Comparison of ENCODE assay signal across 8 cellular contexts in the genomic region with DNA sequence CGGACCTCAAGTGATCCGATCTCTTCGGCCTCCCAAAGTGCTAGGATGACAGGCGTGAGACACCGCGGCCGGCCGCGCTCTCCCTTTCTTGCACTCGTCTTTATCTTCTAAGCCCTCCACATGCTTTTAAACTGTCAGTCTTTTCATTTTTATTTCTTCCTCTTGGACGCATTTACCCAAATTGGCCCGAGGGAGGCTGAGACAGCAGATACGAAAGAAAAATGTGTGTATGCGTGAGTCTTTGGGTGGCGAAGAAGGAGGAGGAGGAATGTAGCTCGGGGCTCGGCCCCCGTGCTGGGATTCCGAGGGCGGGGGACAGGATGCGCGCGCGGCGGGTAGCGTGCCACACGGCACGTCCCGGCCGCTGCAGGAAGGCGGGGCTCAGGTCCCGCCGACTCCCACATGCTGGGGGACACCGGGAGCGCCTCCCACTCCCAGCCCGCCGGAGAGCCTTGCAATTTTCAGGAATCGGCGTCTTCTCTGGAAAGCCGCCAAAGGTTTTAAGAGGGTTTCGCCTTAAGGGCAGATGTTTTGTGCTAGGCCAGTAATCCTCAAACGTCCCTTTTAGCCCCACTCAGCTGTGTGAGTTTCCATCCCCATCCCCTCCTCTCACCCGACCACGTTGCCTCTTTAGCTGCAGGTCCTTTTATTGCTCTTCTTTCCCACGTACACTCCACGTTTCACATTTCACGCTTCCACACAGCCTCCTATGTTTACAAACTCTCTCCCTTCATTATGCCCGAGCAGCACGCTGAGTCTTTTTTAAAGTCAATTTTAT. TPM values are rescaled to one million over a fixed set of nuclear protein-coding genes. Genes with fewer than 3 reads are reported as not detected.
A peak's percentile ranks its signal among the peaks of the same experiment; 100 is the strongest.
DNase-seq lines count a peak whose midpoint lies in the region; ATAC-seq and TF ChIP-seq lines count a peak whose summit lies in the region.

No MANE protein-coding gene starts in this region.

- H2AFZ ChIP-seq in Karpas-422 (ENCODE audit: low read length) (peak overlapping the region; percentile 100), parathyroid adenoma (peak overlapping the region; percentile 95)

- no peak overlapping the region for H3K27ac ChIP-seq in Karpas-422 (ENCODE audit: low read length)
- peak overlapping the region; percentile 79 for H3K27ac ChIP-seq in parathyroid adenoma
- H3K27ac ChIP-seq in tibial artery = peak overlapping the region; percentile 78 to 80

- H3K36me3 ChIP-seq in Karpas-422 (ENCODE audit: insufficient read depth, low read length) (no peaks in the 10 kb centered on the region), parathyroid adenoma (ENCODE audit: control insufficient read depth, insufficient read depth, low read length) (no peaks in the 10 kb centered on the region), tibial artery (no peaks in the 10 kb centered on the region)

- H3K9me2 ChIP-seq in Karpas-422 (replicated peaks; ENCODE audit: insufficient read depth, low read length) = no peaks in the 10 kb centered on the region

- H3K9ac ChIP-seq in Karpas-422 (ENCODE audit: low read length) = peak overlapping the region; percentile 61
- H3K9ac ChIP-seq in parathyroid adenoma = no peak overlapping the region

- H3K4me1 Mint-ChIP-seq in activated naive CD8-positive, alpha-beta T cell treated with anti-CD3 and anti-CD28 coated beads for 36 hours = peaks cover 32% of the 10 kb centered on the region

- TF ChIP-seq CTCF in parathyroid adenoma (IDR thresholded peaks at IDR 0.05) = no peak
- TF ChIP-seq CTCF in tibial artery (IDR thresholded peaks at IDR 0.05) = peak in 1 of 2 experiments; percentile 42

- ATAC-seq in GM21786 (IDR thresholded peaks at IDR 0.05; ENCODE audit: unreplicated experiment) = peak; percentile 91
- peak; percentile 98 for ATAC-seq in SK-N-SH treated with all-trans-retinoic acid at 6 μM for 48 hours
- peak; percentile 98 for ATAC-seq in Right ventricle myocardium inferior

- peaks cover 18% of the 10 kb centered on the region for H3K4me1 ChIP-seq in Karpas-422 (ENCODE audit: low read length)
- no peaks in the 10 kb centered on the region for H3K4me1 ChIP-seq in parathyroid adenoma
- peaks cover 0 to 17% (median 8%) of the 10 kb centered on the region in 4 donors for H3K4me1 ChIP-seq in tibial artery

- H4K20me1 ChIP-seq in Karpas-422 (ENCODE audit: insufficient read depth, low read depth, low read length) = no peaks in the 10 kb centered on the region

- peaks cover 36% of the 10 kb centered on the region for H3K36me3 Mint-ChIP-seq in activated naive CD8-positive, alpha-beta T cell treated with anti-CD3 and anti-CD28 coated beads for 36 hours

- H3K4me3 Mint-ChIP-seq in activated naive CD8-positive, alpha-beta T cell treated with anti-CD3 and anti-CD28 coated beads for 36 hours = peak overlapping the region; percentile 85

- peak overlapping the region; percentile 59 for H3K4me3 ChIP-seq in Karpas-422 (ENCODE audit: low read length)
- H3K4me3 ChIP-seq in parathyroid adenoma (ENCODE audit: low read depth, low read length) = peak overlapping the region; percentile 77
- peak overlapping the region; percentile 51 to 59 for H3K4me3 ChIP-seq in tibial artery

- H3K9me3 ChIP-seq in Karpas-422 (ENCODE audit: low read length) (no peaks in the 10 kb centered on the region), parathyroid adenoma (ENCODE audit: control insufficient read depth, low read length) (no peaks in the 10 kb centered on the region), tibial artery (no peaks in the 10 kb centered on the region)

- no peaks in the 10 kb centered on the region for H3K27me3 Mint-ChIP-seq in activated naive CD8-positive, alpha-beta T cell treated with anti-CD3 and anti-CD28 coated beads for 36 hours

- peaks cover 3% of the 10 kb centered on the region for H3K9me3 Mint-ChIP-seq in activated naive CD8-positive, alpha-beta T cell treated with anti-CD3 and anti-CD28 coated beads for 36 hours

- H3K4me2 ChIP-seq in Karpas-422 (ENCODE audit: low read depth, low read length, poor library complexity, severe bottlenecking) (peak overlapping the region; percentile 71), parathyroid adenoma (ENCODE audit: low read length) (peak overlapping the region; percentile 72)

- DNase-seq in EL (peak; percentile 98), Karpas-422 (peak; percentile 75), Right ventricle myocardium inferior (ENCODE audit: missing footprints) (peak; percentile 97), tibial artery (peak; percentile 87 to 96)
- peak; percentile 91 for DNase-seq in activated naive CD8-positive, alpha-beta T cell treated with anti-CD3 and anti-CD28 coated beads for 36 hours

- intact Hi-C loops in Right ventricle myocardium inferior (cut with DNase I) = loop anchor here (5.0 kb wide), 1 partner anchor 33 kb away; a partner anchor contains a TSS
- intact Hi-C loops in tibial artery (cut with DNase I; ENCODE audit: low total_unique reads) = loop anchor here (5.0 kb wide), 1 partner anchor 33 kb away; a partner anchor contains a TSS

- H3K27me3 ChIP-seq in Karpas-422 (ENCODE audit: low read length) = no peaks in the 10 kb centered on the region
- no peaks in the 10 kb centered on the region for H3K27me3 ChIP-seq in parathyroid adenoma (ENCODE audit: control insufficient read depth, insufficient read depth, low read length)
- no peaks in the 10 kb centered on the region for H3K27me3 ChIP-seq in tibial artery

- H3K79me2 ChIP-seq in Karpas-422 (ENCODE audit: low read length) (no peaks in the 10 kb centered on the region), parathyroid adenoma (no peaks in the 10 kb centered on the region)

- H3K27ac Mint-ChIP-seq in activated naive CD8-positive, alpha-beta T cell treated with anti-CD3 and anti-CD28 coated beads for 36 hours = peak overlapping the region; percentile 99

TF ChIP-seq in SK-N-SH treated with all-trans-retinoic acid at 6 μM for 48 hours, 23 proteins besides CTCF, POLR2A, EP300 and RAD21:
- TF ChIP-seq ZNF8 (CRISPR knock-in tag; IDR thresholded peaks at IDR 0.05) = no peak
- peak; percentile 90 for TF ChIP-seq ZNF70 (CRISPR knock-in tag; IDR thresholded peaks at IDR 0.05)

RNA-seq across cellular contexts. Expression of a gene that starts 34.7 kb away (rescaled TPM):
- total RNA-seq in Karpas-422 (2014; rRNA removed; shearing (Covaris generic); ENCODE audit: low replicate concordance) = 20.1 and 38.2 TPM in 2 replicates
- total RNA-seq in activated naive CD8-positive, alpha-beta T cell treated with anti-CD3 and anti-CD28 coated beads for 36 hours = 100 to 1,000 TPM; 125 to 147 TPM
- 11.7 TPM for total RNA-seq in Right ventricle myocardium inferior
